ENCODE assay signal across 26 cellular contexts in genomic region chr11:81886406-81887075, GRCh38.
"Had no signal": no experiment of that assay in that cellular context is flagged by ENCODE, and none has a peak within 500 bp of the region (broad histone marks: within the 10 kb centered on the region; RNA-seq: fewer than 3 reads in every experiment).

No MANE protein-coding gene starts in this region.

- H3K4me3 ChIP-seq: coronary artery, K562, Peyer's patch, SJCRH30 had no signal

- H3K36me3 ChIP-seq: Peyer's patch, SJCRH30 had no signal

- H3K27ac ChIP-seq: coronary artery, Peyer's patch, RWPE1, SJCRH30, VCaP had no signal

- H3K4me1 Mint-ChIP-seq: activated naive CD8-positive, alpha-beta T cell treated with anti-CD3 and anti-CD28 coated beads, Interleukin-2, amount 10 ng/mL, durations not matched to agents 7 days and 5 days had no signal

- H3K27ac Mint-ChIP-seq: activated naive CD8-positive, alpha-beta T cell treated with anti-CD3 and anti-CD28 coated beads, Interleukin-2, amount 10 ng/mL, durations not matched to agents 7 days and 5 days; activated T-helper 1 cell treated with anti-CD3 and anti-CD28 coated beads, Interleukin-12 subunit alpha, Interleukin-12 subunit beta, Interleukin-2, Interleukin-4 antibody, amounts not matched to agents 30 ng/mL and 10 ng/mL and 1 ng/mL, durations not matched to agents 14 hours and 24 hours and 36 hours had no signal

- H3K4me1 ChIP-seq: Peyer's patch, SJCRH30 had no signal

- DNase-seq: activated CD4-positive, alpha-beta T cell treated with anti-CD3 and anti-CD28 coated beads for 48 hours; activated CD4-positive, alpha-beta T cell treated with anti-CD3 and anti-CD28 coated beads, Interleukin-2, amount 50 U/mL, for 48 hours; activated CD4-positive, CD25-positive, alpha-beta regulatory T cell; activated gamma-delta T cell; activated naive CD8-positive, alpha-beta T cell treated with anti-CD3 and anti-CD28 coated beads, Interleukin-2, amount 10 ng/mL, durations not matched to agents 7 days and 5 days; aorta; central memory CD4-positive, alpha-beta T cell; Karpas-422; MM.1S; NCI-H1105; NCI-H1436; NCI-H1694 treated with DMSO at 0.1 percent for 48 hours; NCI-H2029 treated with DMSO at 0.1 percent for 48 hours; NCI-H345; NCI-H510A; NCI-H526 treated with DMSO at 0.1 percent for 48 hours; Peyer's patch; Right ventricle myocardium superior; SJCRH30; SK-N-SH; T-helper 1 cell had no signal

- H3K4me3 Mint-ChIP-seq: activated naive CD8-positive, alpha-beta T cell treated with anti-CD3 and anti-CD28 coated beads, Interleukin-2, amount 10 ng/mL, durations not matched to agents 7 days and 5 days; activated T-helper 1 cell treated with anti-CD3 and anti-CD28 coated beads, Interleukin-12 subunit alpha, Interleukin-12 subunit beta, Interleukin-2, Interleukin-4 antibody, amounts not matched to agents 30 ng/mL and 10 ng/mL and 1 ng/mL, durations not matched to agents 14 hours and 24 hours and 36 hours had no signal

- H3K9me3 ChIP-seq: Peyer's patch, SJCRH30, SK-N-SH had no signal
